ENCODE assay signal across 24 cellular contexts in the genomic region with DNA sequence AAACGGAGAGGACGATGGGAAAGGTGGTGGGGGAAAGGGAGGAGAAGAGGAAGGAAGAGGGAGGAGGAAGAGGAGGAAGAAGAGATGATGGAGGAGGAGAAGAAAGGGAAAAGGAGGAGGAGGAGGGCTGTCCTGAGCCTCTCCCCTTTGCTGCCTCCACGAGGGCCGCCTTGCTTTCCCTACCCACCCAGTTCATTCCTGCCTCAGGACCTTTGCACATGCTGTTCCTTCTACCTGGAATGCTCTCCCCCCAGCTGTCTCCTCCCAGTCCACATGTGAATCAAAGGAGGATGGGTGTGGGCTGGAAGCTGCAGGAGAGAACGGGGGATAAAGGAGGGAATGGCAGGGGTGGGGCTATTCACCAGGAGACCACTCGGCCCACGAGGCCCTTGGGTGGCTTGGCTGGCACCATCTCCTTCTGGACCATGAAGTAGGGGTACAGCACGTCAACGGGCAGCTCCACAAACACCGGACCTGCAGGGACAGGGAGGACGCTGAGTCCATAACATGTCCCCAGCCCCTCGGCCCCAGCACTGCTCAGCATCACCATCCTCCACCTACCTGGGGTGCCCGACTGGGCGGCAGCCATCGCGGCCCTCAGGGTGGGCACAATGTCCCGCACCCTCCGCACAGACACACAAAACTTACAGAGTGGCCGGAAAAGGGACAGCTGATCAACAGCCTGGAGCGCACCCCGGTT. TPM values are rescaled to one million over a fixed set of nuclear protein-coding genes. Genes with fewer than 3 reads are reported as not detected.
DNase-seq lines count a peak whose midpoint lies in the region; ATAC-seq and TF ChIP-seq lines count a peak whose summit lies in the region.
"Had no signal": no experiment of that assay in that cellular context is flagged by ENCODE, and none has a peak within 500 bp of the region (broad histone marks: within the 10 kb centered on the region; RNA-seq: fewer than 3 reads in every experiment).

No MANE protein-coding gene starts in this region.

- H2BK5ac ChIP-seq in neuronal stem cell (ENCODE audit: low read length) = peak overlapping the region; percentile 75

- H3K4me3 ChIP-seq in HEK293 (ENCODE audit: low read depth, low read length) (no peak overlapping the region), neuronal stem cell (ENCODE audit: low read length in 2 of 2) (no peak overlapping the region)
- H3K4me3 ChIP-seq: SJSA1 had no signal

- no peak overlapping the region for H4K91ac ChIP-seq in neuronal stem cell (ENCODE audit: low read depth, low read length, poor library complexity)

- no peak for DNase-seq in Calu3
- no peak for DNase-seq in caudate nucleus (lab: John Stamatoyannopoulos, UW)
- no peak for DNase-seq in neuronal stem cell (ENCODE audit: low spot score)
- no peak for DNase-seq in NCI-H1092 treated with DMSO at 0.1 percent for 48 hours (lab: John Stamatoyannopoulos, UW)
- no peak for DNase-seq in activated CD4-positive, alpha-beta memory T cell treated with anti-CD3 and anti-CD28 coated beads for 36 hours
- DNase-seq: BE2C; DMS79; HFFc6; KG1; NCI-H1105; NCI-H146; NCI-H2029; NCI-H345; NCI-H524; NCI-H774; NK-92 treated with Interleukin-12 subunit alpha and Interleukin-12 subunit beta, amount 100 ng/mL, for 24 hours had no signal

- H2BK15ac ChIP-seq in neuronal stem cell (ENCODE audit: low read length) = no peak overlapping the region

- POLR2A ChIA-PET in HEK293 (lab: Yijun Ruan, JAX) = interaction anchor here (0.6 kb wide), 1 partner anchor 106 kb away, joined by 6 read pairs; no protein-coding TSS in a partner anchor
- POLR2A ChIA-PET in activated CD4-positive, alpha-beta memory T cell treated with anti-CD3 and anti-CD28 coated beads for 36 hours (lab: Charles Lee) = no interaction called here

- H3K4me1 Mint-ChIP-seq in Calu3 (ENCODE audit: low read depth, unreplicated experiment) = no peaks in the 10 kb centered on the region
- H3K4me1 Mint-ChIP-seq in activated CD4-positive, alpha-beta memory T cell treated with anti-CD3 and anti-CD28 coated beads for 36 hours (ENCODE audit: low read depth) = peaks cover 14% of the 10 kb centered on the region

- H3K27ac ChIP-seq in HEK293 (ENCODE audit: extremely low read depth, low read depth, low read length) (no peak overlapping the region), caudate nucleus (ENCODE audit: low read depth, low read length) (peak overlapping the region; percentile 54), neuronal stem cell (replicated peaks; ENCODE audit: low read length) (no peak overlapping the region)
- H3K27ac ChIP-seq: HL-60, SJSA1 had no signal

- CTCF ChIA-PET in Calu3 (lab: Charles Lee) = no interaction called here
- CTCF ChIA-PET in HEK293 (lab: Yijun Ruan, JAX) = interaction anchor here (0.7 kb wide), 1 partner anchor 30 kb away, joined by 4 read pairs; no protein-coding TSS in a partner anchor
- CTCF ChIA-PET in activated CD4-positive, alpha-beta memory T cell treated with anti-CD3 and anti-CD28 coated beads for 36 hours (lab: Charles Lee) = no interaction called here

- H3K36me3 Mint-ChIP-seq in Calu3 (ENCODE audit: insufficient read depth, unreplicated experiment) = peaks cover 31% of the 10 kb centered on the region
- H3K36me3 Mint-ChIP-seq in activated CD4-positive, alpha-beta memory T cell treated with anti-CD3 and anti-CD28 coated beads for 36 hours = peaks cover 34% of the 10 kb centered on the region

- H2BK12ac ChIP-seq in neuronal stem cell (ENCODE audit: low read length) = no peak overlapping the region

- intact Hi-C loops in Calu3 (cut with micrococcal nuclease; ENCODE audit: unreplicated experiment) = no loop called here
- intact Hi-C loops in activated CD4-positive, alpha-beta memory T cell treated with anti-CD3 and anti-CD28 coated beads for 36 hours (cut with micrococcal nuclease) = no loop called here

- no peaks in the 10 kb centered on the region for H3K27me3 ChIP-seq in neuronal stem cell (ENCODE audit: control insufficient read depth in 3 of 3, insufficient read depth in 3 of 3, low read depth in 1 of 3, low read length in 3 of 3)
- H3K27me3 ChIP-seq: BE2C, SJSA1 had no signal

- no peak overlapping the region for H2BK120ac ChIP-seq in neuronal stem cell (ENCODE audit: low read depth, low read length)

- H3K9me3 ChIP-seq in HEK293 (ENCODE audit: control insufficient read depth, insufficient read depth, low read depth, low read length) (no peaks in the 10 kb centered on the region), neuronal stem cell (replicated peaks in 1 of 2; ENCODE audit: control insufficient read depth in 2 of 2, insufficient read depth in 1 of 2, low read depth in 1 of 2, low read length in 2 of 2) (peaks cover 0 to 5% of the 10 kb centered on the region in 2 donors)
- H3K9me3 ChIP-seq: BE2C, SJSA1 had no signal

- no peaks in the 10 kb centered on the region for H3K9me3 Mint-ChIP-seq in Calu3 (ENCODE audit: low read depth, unreplicated experiment)
- no peaks in the 10 kb centered on the region for H3K9me3 Mint-ChIP-seq in activated CD4-positive, alpha-beta memory T cell treated with anti-CD3 and anti-CD28 coated beads for 36 hours
- H3K9me3 Mint-ChIP-seq: HFFc6 had no signal

- H2AK5ac ChIP-seq in neuronal stem cell (ENCODE audit: low read depth, low read length) = peak overlapping the region; percentile 1

- no peak overlapping the region for H2AFZ ChIP-seq in neuronal stem cell (ENCODE audit: low read length)

- 100% methylated on average over 2 of the region's 21 CpGs; no CpG with 5 or more reads in 1 of the 2 donors for WGBS in neuronal stem cell (ENCODE audit: extremely low coverage in 2 of 2, insufficient read length in 2 of 2, insufficient replicate concordance in 1 of 2), 2 donors

- TSS peak; percentile 2 for BruUV-seq in Calu3 (replicated peaks; lab: Mats Ljungman, UMichigan)

- H3K9ac ChIP-seq in neuronal stem cell (ENCODE audit: low read depth, low read length, poor library complexity) = no peak overlapping the region

- no peak overlapping the region for H3K4me3 Mint-ChIP-seq in Calu3 (ENCODE audit: low read depth, unreplicated experiment)
- no peak overlapping the region for H3K4me3 Mint-ChIP-seq in activated CD4-positive, alpha-beta memory T cell treated with anti-CD3 and anti-CD28 coated beads for 36 hours
- H3K4me3 Mint-ChIP-seq: HFFc6 had no signal

- H3K18ac ChIP-seq in neuronal stem cell (ENCODE audit: low read length) = no peak overlapping the region

- no peak overlapping the region for H3K27ac Mint-ChIP-seq in Calu3 (ENCODE audit: unreplicated experiment)
- H3K27ac Mint-ChIP-seq in activated CD4-positive, alpha-beta memory T cell treated with anti-CD3 and anti-CD28 coated beads for 36 hours = no peak overlapping the region
- H3K27ac Mint-ChIP-seq: HFFc6 had no signal

- H4K8ac ChIP-seq in neuronal stem cell (ENCODE audit: low read depth, low read length) = no peak overlapping the region

- peaks cover 0 to 51% of the 10 kb centered on the region in 2 experiments; a peak in 2 of 3 replicates for H3K36me3 ChIP-seq in HEK293 (ENCODE audit: control insufficient read depth in 2 of 2, insufficient read depth in 1 of 2, low read length in 2 of 2)
- H3K36me3 ChIP-seq in neuronal stem cell (replicated peaks in 1 of 2; ENCODE audit: control insufficient read depth in 2 of 2, insufficient read depth in 2 of 2, low read length in 2 of 2) = peaks cover 41 to 56% of the 10 kb centered on the region in 2 donors

- H3K4me2 ChIP-seq in neuronal stem cell (ENCODE audit: insufficient read depth, low read length, poor library complexity, severe bottlenecking) = no peak overlapping the region

- no peaks in the 10 kb centered on the region for H3K27me3 Mint-ChIP-seq in Calu3 (ENCODE audit: unreplicated experiment)
- H3K27me3 Mint-ChIP-seq in activated CD4-positive, alpha-beta memory T cell treated with anti-CD3 and anti-CD28 coated beads for 36 hours = no peaks in the 10 kb centered on the region

- TF ChIP-seq CTCF in Calu3 (IDR thresholded peaks at IDR 0.05; ENCODE audit: unreplicated experiment) = no peak
- no peak for TF ChIP-seq CTCF in HEK293 (tag by site-specific recombination; IDR thresholded peaks at IDR 0.05)

- no peak overlapping the region for H3K14ac ChIP-seq in neuronal stem cell (ENCODE audit: low read length)

- no peak overlapping the region for H3K4ac ChIP-seq in neuronal stem cell (ENCODE audit: low read length)

- ATAC-seq in GM21723 (IDR thresholded peaks at IDR 0.05; ENCODE audit: unreplicated experiment) = no peak
- ATAC-seq: Panc1, Right ventricle myocardium inferior had no signal

- H3K4me1 ChIP-seq in HEK293 (ENCODE audit: control insufficient read depth, insufficient read depth, low read length) (no peaks in the 10 kb centered on the region; the same call in 1 of the 2 replicates), neuronal stem cell (ENCODE audit: control insufficient read depth in 2 of 2, insufficient read depth in 1 of 2, low read depth in 1 of 2, low read length in 2 of 2) (peaks cover 3 to 7% of the 10 kb centered on the region in 2 donors)
- H3K4me1 ChIP-seq: BE2C had no signal

- H3K79me1 ChIP-seq in neuronal stem cell (ENCODE audit: low read depth, low read length) = peaks cover 12% of the 10 kb centered on the region

- H3K23ac ChIP-seq in neuronal stem cell (ENCODE audit: low read depth, low read length, poor library complexity) = no peak overlapping the region

TF ChIP-seq in HEK293, 187 proteins besides CTCF, POLR2A, EP300 and RAD21 (continues in another document):
- TF ChIP-seq, protein P1, sequence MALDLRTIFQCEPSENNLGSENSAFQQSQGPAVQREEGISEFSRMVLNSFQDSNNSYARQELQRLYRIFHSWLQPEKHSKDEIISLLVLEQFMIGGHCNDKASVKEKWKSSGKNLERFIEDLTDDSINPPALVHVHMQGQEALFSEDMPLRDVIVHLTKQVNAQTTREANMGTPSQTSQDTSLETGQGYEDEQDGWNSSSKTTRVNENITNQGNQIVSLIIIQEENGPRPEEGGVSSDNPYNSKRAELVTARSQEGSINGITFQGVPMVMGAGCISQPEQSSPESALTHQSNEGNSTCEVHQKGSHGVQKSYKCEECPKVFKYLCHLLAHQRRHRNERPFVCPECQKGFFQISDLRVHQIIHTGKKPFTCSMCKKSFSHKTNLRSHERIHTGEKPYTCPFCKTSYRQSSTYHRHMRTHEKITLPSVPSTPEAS (tag by site-specific recombination; IDR thresholded peaks at IDR 0.05) = no peak
- peak; percentile 97 for TF ChIP-seq ZNF623 (tag by site-specific recombination; IDR thresholded peaks at IDR 0.05)
- TF ChIP-seq ZFP37 (tag by site-specific recombination; IDR thresholded peaks at IDR 0.05) = no peak
- no peak for TF ChIP-seq ZNF514 (tag by site-specific recombination; IDR thresholded peaks at IDR 0.05)

RNA-seq across cellular contexts. Expression of a gene that starts 15.3 kb away (rescaled TPM):
- 2.1 and 2.6 TPM in 2 replicates for total RNA-seq in Calu3 (2022)
- 12.9 TPM for polyA plus RNA-seq in neuronal stem cell (2013, experiment 1 of 2)
- polyA plus RNA-seq in neuronal stem cell (2013, experiment 2 of 2) = 13.2 TPM
- total RNA-seq in activated CD4-positive, alpha-beta memory T cell treated with anti-CD3 and anti-CD28 coated beads for 36 hours = under 1 TPM; 0.31 to 0.53 TPM
- total RNA-seq: HT-29 had no signal

RNA-seq across cellular contexts. Expression of a gene that starts 40.5 kb away (rescaled TPM):
- total RNA-seq in Calu3 (2022) = not detected in 2 replicates
- polyA plus RNA-seq in neuronal stem cell (2013, experiment 1 of 2) = not detected
- polyA plus RNA-seq in neuronal stem cell (2013, experiment 2 of 2) = not detected
- not detected for total RNA-seq in activated CD4-positive, alpha-beta memory T cell treated with anti-CD3 and anti-CD28 coated beads for 36 hours
- total RNA-seq: A673, HFFc6, HT-29, Right ventricle myocardium inferior, SJSA1 had no signal
